1 cellular context compared by ENCODE assay signal in the genomic region with DNA sequence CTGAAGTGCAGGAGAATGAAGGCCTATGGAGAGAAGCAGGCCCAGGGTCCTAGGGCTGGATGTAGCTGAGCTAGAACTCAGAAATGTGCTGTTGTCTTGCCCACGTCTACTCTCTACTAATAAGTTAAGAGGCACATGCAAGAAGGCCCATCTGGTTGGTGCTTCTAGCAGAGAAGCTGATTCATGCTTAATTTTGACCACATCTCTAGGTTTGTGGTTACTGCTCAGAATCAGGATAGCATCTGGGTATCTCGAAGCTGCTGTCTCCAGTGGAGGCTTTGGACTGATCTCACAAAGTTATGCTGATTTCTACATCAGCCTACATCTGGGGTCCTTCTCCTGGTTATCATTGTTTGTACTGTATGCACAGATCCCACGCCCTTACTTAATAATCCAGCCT.
TF ChIP-seq lines count a peak whose summit lies in the region.

No MANE protein-coding gene starts in this region.

TF ChIP-seq in GM12878, 131 proteins besides CTCF, POLR2A, EP300 and RAD21 (continued from another document):
- TF ChIP-seq, protein P1, sequence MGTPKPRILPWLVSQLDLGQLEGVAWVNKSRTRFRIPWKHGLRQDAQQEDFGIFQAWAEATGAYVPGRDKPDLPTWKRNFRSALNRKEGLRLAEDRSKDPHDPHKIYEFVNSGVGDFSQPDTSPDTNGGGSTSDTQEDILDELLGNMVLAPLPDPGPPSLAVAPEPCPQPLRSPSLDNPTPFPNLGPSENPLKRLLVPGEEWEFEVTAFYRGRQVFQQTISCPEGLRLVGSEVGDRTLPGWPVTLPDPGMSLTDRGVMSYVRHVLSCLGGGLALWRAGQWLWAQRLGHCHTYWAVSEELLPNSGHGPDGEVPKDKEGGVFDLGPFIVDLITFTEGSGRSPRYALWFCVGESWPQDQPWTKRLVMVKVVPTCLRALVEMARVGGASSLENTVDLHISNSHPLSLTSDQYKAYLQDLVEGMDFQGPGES (IDR thresholded peaks at IDR 0.05) = no peak
- TF ChIP-seq, protein P2, sequence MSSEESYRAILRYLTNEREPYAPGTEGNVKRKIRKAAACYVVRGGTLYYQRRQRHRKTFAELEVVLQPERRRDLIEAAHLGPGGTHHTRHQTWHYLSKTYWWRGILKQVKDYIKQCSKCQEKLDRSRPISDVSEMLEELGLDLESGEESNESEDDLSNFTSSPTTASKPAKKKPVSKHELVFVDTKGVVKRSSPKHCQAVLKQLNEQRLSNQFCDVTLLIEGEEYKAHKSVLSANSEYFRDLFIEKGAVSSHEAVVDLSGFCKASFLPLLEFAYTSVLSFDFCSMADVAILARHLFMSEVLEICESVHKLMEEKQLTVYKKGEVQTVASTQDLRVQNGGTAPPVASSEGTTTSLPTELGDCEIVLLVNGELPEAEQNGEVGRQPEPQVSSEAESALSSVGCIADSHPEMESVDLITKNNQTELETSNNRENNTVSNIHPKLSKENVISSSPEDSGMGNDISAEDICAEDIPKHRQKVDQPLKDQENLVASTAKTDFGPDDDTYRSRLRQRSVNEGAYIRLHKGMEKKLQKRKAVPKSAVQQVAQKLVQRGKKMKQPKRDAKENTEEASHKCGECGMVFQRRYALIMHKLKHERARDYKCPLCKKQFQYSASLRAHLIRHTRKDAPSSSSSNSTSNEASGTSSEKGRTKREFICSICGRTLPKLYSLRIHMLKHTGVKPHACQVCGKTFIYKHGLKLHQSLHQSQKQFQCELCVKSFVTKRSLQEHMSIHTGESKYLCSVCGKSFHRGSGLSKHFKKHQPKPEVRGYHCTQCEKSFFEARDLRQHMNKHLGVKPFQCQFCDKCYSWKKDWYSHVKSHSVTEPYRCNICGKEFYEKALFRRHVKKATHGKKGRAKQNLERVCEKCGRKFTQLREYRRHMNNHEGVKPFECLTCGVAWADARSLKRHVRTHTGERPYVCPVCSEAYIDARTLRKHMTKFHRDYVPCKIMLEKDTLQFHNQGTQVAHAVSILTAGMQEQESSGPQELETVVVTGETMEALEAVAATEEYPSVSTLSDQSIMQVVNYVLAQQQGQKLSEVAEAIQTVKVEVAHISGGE (CRISPR knock-in tag; IDR thresholded peaks at IDR 0.05) = no peak
- TF ChIP-seq TCF12 (IDR thresholded peaks at IDR 0.05; ENCODE audit: low read depth, low read length) = no peak
- TF ChIP-seq NFXL1 (IDR thresholded peaks at IDR 0.05; ENCODE audit: borderline replicate concordance) = no peak
- TF ChIP-seq, protein P3, sequence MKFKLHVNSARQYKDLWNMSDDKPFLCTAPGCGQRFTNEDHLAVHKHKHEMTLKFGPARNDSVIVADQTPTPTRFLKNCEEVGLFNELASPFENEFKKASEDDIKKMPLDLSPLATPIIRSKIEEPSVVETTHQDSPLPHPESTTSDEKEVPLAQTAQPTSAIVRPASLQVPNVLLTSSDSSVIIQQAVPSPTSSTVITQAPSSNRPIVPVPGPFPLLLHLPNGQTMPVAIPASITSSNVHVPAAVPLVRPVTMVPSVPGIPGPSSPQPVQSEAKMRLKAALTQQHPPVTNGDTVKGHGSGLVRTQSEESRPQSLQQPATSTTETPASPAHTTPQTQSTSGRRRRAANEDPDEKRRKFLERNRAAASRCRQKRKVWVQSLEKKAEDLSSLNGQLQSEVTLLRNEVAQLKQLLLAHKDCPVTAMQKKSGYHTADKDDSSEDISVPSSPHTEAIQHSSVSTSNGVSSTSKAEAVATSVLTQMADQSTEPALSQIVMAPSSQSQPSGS (IDR thresholded peaks at IDR 0.05; ENCODE audit: low read length) = no peak
- TF ChIP-seq RB1 (IDR thresholded peaks at IDR 0.05; ENCODE audit: borderline replicate concordance) = no peak
- TF ChIP-seq HDAC6 (IDR thresholded peaks at IDR 0.05; ENCODE audit: unreplicated experiment) = no peak
- TF ChIP-seq TBL1XR1 (IDR thresholded peaks at IDR 0.05; ENCODE audit: low read depth, low read length) = no peak
- TF ChIP-seq SREBF2 (IDR thresholded peaks at IDR 0.05; ENCODE audit: low read length) = no peak
- TF ChIP-seq NR2C1 (IDR thresholded peaks at IDR 0.05) = no peak
- no peak for TF ChIP-seq ATF7 (IDR thresholded peaks at IDR 0.05; ENCODE audit: low read depth)
